In the genomic region with DNA sequence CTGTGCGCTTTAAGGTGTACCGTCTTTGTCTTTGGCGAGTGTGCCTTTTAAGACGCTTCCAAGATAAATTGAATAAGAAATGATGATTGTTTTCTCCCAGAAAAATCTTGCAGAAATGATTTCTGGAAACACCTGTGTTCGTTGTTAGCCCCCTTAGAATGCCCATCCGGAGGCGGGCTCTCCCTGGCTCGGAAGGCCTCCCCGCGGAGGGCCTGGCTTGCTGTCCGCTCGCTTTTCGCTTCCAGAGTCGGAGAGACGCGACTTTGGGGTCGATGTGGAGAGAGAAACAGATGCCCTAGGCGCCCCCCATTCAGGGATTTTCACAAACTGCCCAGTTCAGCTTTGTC, we compare ENCODE assay signal across 2 cellular contexts.
TF ChIP-seq lines count a peak whose summit lies in the region.

No MANE protein-coding gene starts in this region.

TF ChIP-seq in A549, 52 proteins besides CTCF, POLR2A, EP300 and RAD21:
- TF ChIP-seq ESRRA (IDR thresholded peaks at IDR 0.05; ENCODE audit: borderline replicate concordance, low read length) (no peak), RFX5 (IDR thresholded peaks at IDR 0.05) (no peak), PHF8 (IDR thresholded peaks at IDR 0.05; ENCODE audit: borderline replicate concordance, low read depth) (no peak), NFE2L2 (conservative IDR thresholded peaks at IDR 0.05; ENCODE audit: low read length) (no peak), TFCP2L1 (CRISPR knock-in tag; IDR thresholded peaks at IDR 0.05) (no peak), CBX8 (IDR thresholded peaks at IDR 0.05) (no peak), JUNB (IDR thresholded peaks at IDR 0.05) (no peak), MYC (IDR thresholded peaks at IDR 0.05; ENCODE audit: borderline replicate concordance, low read length) (no peak)
- TF ChIP-seq, protein P1, sequence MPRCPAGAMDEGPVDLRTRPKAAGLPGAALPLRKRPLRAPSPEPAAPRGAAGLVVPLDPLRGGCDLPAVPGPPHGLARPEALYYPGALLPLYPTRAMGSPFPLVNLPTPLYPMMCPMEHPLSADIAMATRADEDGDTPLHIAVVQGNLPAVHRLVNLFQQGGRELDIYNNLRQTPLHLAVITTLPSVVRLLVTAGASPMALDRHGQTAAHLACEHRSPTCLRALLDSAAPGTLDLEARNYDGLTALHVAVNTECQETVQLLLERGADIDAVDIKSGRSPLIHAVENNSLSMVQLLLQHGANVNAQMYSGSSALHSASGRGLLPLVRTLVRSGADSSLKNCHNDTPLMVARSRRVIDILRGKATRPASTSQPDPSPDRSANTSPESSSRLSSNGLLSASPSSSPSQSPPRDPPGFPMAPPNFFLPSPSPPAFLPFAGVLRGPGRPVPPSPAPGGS (IDR thresholded peaks at IDR 0.05), result no peak
- TF ChIP-seq, protein P2, sequence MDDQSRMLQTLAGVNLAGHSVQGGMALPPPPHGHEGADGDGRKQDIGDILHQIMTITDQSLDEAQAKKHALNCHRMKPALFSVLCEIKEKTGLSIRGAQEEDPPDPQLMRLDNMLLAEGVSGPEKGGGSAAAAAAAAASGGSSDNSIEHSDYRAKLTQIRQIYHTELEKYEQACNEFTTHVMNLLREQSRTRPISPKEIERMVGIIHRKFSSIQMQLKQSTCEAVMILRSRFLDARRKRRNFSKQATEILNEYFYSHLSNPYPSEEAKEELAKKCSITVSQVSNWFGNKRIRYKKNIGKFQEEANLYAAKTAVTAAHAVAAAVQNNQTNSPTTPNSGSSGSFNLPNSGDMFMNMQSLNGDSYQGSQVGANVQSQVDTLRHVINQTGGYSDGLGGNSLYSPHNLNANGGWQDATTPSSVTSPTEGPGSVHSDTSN (IDR thresholded peaks at IDR 0.05), result no peak
- TF ChIP-seq, protein P3, sequence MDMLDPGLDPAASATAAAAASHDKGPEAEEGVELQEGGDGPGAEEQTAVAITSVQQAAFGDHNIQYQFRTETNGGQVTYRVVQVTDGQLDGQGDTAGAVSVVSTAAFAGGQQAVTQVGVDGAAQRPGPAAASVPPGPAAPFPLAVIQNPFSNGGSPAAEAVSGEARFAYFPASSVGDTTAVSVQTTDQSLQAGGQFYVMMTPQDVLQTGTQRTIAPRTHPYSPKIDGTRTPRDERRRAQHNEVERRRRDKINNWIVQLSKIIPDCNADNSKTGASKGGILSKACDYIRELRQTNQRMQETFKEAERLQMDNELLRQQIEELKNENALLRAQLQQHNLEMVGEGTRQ (IDR thresholded peaks at IDR 0.05), result no peak
- TF ChIP-seq, protein P4, sequence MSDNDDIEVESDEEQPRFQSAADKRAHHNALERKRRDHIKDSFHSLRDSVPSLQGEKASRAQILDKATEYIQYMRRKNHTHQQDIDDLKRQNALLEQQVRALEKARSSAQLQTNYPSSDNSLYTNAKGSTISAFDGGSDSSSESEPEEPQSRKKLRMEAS (IDR thresholded peaks at IDR 0.05), result no peak
- TF ChIP-seq, protein P5, sequence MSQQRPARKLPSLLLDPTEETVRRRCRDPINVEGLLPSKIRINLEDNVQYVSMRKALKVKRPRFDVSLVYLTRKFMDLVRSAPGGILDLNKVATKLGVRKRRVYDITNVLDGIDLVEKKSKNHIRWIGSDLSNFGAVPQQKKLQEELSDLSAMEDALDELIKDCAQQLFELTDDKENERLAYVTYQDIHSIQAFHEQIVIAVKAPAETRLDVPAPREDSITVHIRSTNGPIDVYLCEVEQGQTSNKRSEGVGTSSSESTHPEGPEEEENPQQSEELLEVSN (IDR thresholded peaks at IDR 0.05; ENCODE audit: borderline replicate concordance, low read depth), result no peak

TF ChIP-seq in SK-N-SH, 30 proteins besides CTCF, POLR2A, EP300 and RAD21:
- no peak for TF ChIP-seq ELF1 (IDR thresholded peaks at IDR 0.05)
- no peak for TF ChIP-seq POLR2AphosphoS5 (IDR thresholded peaks at IDR 0.05; ENCODE audit: low read depth, low read length)
- TF ChIP-seq FOSL2 (IDR thresholded peaks at IDR 0.05; ENCODE audit: borderline replicate concordance, low read depth), result no peak
- TF ChIP-seq, protein P6, sequence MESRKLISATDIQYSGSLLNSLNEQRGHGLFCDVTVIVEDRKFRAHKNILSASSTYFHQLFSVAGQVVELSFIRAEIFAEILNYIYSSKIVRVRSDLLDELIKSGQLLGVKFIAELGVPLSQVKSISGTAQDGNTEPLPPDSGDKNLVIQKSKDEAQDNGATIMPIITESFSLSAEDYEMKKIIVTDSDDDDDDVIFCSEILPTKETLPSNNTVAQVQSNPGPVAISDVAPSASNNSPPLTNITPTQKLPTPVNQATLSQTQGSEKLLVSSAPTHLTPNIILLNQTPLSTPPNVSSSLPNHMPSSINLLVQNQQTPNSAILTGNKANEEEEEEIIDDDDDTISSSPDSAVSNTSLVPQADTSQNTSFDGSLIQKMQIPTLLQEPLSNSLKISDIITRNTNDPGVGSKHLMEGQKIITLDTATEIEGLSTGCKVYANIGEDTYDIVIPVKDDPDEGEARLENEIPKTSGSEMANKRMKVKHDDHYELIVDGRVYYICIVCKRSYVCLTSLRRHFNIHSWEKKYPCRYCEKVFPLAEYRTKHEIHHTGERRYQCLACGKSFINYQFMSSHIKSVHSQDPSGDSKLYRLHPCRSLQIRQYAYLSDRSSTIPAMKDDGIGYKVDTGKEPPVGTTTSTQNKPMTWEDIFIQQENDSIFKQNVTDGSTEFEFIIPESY (IDR thresholded peaks at IDR 0.05; ENCODE audit: borderline replicate concordance, low read depth), result no peak
- no peak for TF ChIP-seq TAF1 (IDR thresholded peaks at IDR 0.05; ENCODE audit: borderline replicate concordance, low read depth, low read length)
- TF ChIP-seq, protein P7, sequence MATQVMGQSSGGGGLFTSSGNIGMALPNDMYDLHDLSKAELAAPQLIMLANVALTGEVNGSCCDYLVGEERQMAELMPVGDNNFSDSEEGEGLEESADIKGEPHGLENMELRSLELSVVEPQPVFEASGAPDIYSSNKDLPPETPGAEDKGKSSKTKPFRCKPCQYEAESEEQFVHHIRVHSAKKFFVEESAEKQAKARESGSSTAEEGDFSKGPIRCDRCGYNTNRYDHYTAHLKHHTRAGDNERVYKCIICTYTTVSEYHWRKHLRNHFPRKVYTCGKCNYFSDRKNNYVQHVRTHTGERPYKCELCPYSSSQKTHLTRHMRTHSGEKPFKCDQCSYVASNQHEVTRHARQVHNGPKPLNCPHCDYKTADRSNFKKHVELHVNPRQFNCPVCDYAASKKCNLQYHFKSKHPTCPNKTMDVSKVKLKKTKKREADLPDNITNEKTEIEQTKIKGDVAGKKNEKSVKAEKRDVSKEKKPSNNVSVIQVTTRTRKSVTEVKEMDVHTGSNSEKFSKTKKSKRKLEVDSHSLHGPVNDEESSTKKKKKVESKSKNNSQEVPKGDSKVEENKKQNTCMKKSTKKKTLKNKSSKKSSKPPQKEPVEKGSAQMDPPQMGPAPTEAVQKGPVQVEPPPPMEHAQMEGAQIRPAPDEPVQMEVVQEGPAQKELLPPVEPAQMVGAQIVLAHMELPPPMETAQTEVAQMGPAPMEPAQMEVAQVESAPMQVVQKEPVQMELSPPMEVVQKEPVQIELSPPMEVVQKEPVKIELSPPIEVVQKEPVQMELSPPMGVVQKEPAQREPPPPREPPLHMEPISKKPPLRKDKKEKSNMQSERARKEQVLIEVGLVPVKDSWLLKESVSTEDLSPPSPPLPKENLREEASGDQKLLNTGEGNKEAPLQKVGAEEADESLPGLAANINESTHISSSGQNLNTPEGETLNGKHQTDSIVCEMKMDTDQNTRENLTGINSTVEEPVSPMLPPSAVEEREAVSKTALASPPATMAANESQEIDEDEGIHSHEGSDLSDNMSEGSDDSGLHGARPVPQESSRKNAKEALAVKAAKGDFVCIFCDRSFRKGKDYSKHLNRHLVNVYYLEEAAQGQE (IDR thresholded peaks at IDR 0.05; ENCODE audit: low read depth, low read length), result no peak
- TF ChIP-seq SIN3A (IDR thresholded peaks at IDR 0.05; ENCODE audit: borderline replicate concordance, low read depth, low read length), result no peak
- no peak for TF ChIP-seq TCF12 (IDR thresholded peaks at IDR 0.05)
- no peak for TF ChIP-seq RCOR1 (IDR thresholded peaks at IDR 0.05; ENCODE audit: low read length)
- TF ChIP-seq EZH2phosphoT487 (IDR thresholded peaks at IDR 0.05; ENCODE audit: borderline replicate concordance, low read depth), result no peak
- TF ChIP-seq, protein P2 (IDR thresholded peaks at IDR 0.05), result no peak
- no peak for TF ChIP-seq MEF2A (IDR thresholded peaks at IDR 0.05; ENCODE audit: borderline replicate concordance, low read depth)
- TF ChIP-seq CHD2 (IDR thresholded peaks at IDR 0.05; ENCODE audit: low read length, partially characterized antibody), result no peak
